Comparison of ENCODE assay signal across 18 cellular contexts in the genomic region with DNA sequence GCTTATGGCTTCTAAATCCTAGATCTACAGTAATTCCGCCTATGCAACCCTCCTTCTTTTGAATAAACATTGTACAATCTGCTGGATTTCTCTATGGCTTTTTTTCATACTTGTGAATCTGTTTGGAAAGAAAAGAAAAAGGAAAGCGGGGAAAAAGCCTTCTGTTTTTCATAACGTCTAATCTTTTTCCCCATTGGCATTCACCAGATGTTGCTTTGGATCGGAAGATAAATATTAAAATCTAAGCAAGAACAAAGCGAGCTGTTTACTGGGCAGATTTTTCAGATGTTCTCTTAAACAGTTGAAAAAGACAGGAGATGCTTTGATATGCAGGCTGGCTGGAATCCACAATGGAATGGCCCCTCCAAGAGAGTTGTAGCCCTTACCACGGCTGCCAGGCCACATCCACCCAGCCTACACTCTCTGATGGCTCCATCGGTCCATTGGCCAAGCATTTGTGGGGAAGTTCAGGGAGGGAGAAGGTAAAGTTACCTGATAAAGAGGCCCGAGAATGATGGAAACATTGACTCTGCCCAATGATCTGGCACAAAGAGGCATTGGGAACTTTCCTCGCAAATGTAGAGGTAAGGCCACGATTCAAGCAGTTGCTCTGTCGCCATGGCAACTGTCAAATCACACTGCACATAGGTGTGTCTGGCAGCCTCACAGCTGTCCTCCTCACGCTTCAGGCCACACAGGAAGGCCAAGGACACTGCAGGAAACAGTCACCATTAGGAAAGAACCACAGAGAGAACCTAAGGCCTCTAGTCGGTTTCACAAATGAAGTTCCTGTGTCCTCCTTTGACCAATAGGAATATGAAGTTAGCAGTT.
DNase-seq lines count a peak whose midpoint lies in the region; ATAC-seq and TF ChIP-seq lines count a peak whose summit lies in the region.
"Had no signal": no experiment of that assay in that cellular context is flagged by ENCODE, and none has a peak within 500 bp of the region (broad histone marks: within the 10 kb centered on the region; RNA-seq: fewer than 3 reads in every experiment).

No MANE protein-coding gene starts in this region.

- H3K4me1 Mint-ChIP-seq in H9 = peaks cover 21 to 28% of the 10 kb centered on the region in 2 experiments
- H3K4me1 Mint-ChIP-seq: stimulated activated effector memory CD8-positive, alpha-beta T cell treated with anti-CD3 and anti-CD28 coated beads, Interleukin-12 subunit alpha, Interleukin-12 subunit beta, amount 100 ng/mL, for 72 hours had no signal

- DNase-seq in BE2C (peak; percentile 32), H9 (peak; percentile 67), NCI-H748 (lab: John Stamatoyannopoulos, UW; ENCODE audit: unreplicated experiment) (peak; percentile 93), iPS DF 6.9 (ENCODE audit: low read depth, low spot score) (peak; percentile 43), nucleus accumbens (lab: John Stamatoyannopoulos, UW) (no peak), OCI-M2 (lab: John Stamatoyannopoulos, UW; ENCODE audit: unreplicated experiment) (no peak), NCI-H1092 (lab: John Stamatoyannopoulos, UW) (no peak), heart right ventricle (no peak)
- DNase-seq: ACHN; aorta; CD8-positive, alpha-beta T cell; erythroblast; kidney; MG63; SHP77 treated with DMSO at 0.1 percent for 48 hours; T-helper 9 cell; upper lobe of left lung had no signal

- H3K27ac Mint-ChIP-seq in H9 = peak overlapping the region in 1 of 3 experiments; percentile 66; a peak in 1 of 7 replicates
- H3K27ac Mint-ChIP-seq: CD8-positive, alpha-beta T cell; stimulated activated effector memory CD8-positive, alpha-beta T cell treated with anti-CD3 and anti-CD28 coated beads, Interleukin-12 subunit alpha, Interleukin-12 subunit beta, amount 100 ng/mL, for 72 hours had no signal

- H3T11ph ChIP-seq in H9 (ENCODE audit: low read length) = no peak overlapping the region

- no peaks in the 10 kb centered on the region for H4K20me1 ChIP-seq in H9 (ENCODE audit: control insufficient read depth, insufficient read depth, insufficient read length)

- H3K79me2 ChIP-seq in H9 (ENCODE audit: insufficient read depth, low read length) = no peaks in the 10 kb centered on the region

- no peak overlapping the region for H2AK5ac ChIP-seq in H9 (ENCODE audit: insufficient read length, low read length)

- H3K4me3 ChIP-seq in BE2C (ENCODE audit: low read depth, low read length) (no peak overlapping the region), iPS DF 6.9 (ENCODE audit: low read length) (no peak overlapping the region), heart right ventricle (no peak overlapping the region)
- H3K4me3 ChIP-seq: MG63, upper lobe of left lung had no signal

- H3K23ac ChIP-seq in H9 (ENCODE audit: insufficient read length, low read depth, low read length) = no peak overlapping the region

- H3K9me3 Mint-ChIP-seq in H9 = no peaks in the 10 kb centered on the region; a peak in 1 of 5 replicates
- H3K9me3 Mint-ChIP-seq: CD8-positive, alpha-beta T cell; stimulated activated effector memory CD8-positive, alpha-beta T cell treated with anti-CD3 and anti-CD28 coated beads, Interleukin-12 subunit alpha, Interleukin-12 subunit beta, amount 100 ng/mL, for 72 hours had no signal

- H3K27ac ChIP-seq in H9 (ENCODE audit: insufficient read length, low read depth, low read length) (no peak overlapping the region), iPS DF 6.9 (ENCODE audit: low read length) (no peak overlapping the region), heart right ventricle (no peak overlapping the region)
- H3K27ac ChIP-seq: upper lobe of left lung had no signal

- intact Hi-C loops in heart right ventricle (cut with DNase I) = loop anchor here in 1 of 10 donors (10.0 kb wide), 1 partner anchor 1202 kb away; a partner anchor contains a TSS

- no peak overlapping the region for H2BK20ac ChIP-seq in H9 (ENCODE audit: low read depth, low read length, poor library complexity, severe bottlenecking)

- H4K91ac ChIP-seq in H9 (ENCODE audit: insufficient read length, low read depth, low read length) = no peak overlapping the region

- H2BK15ac ChIP-seq in H9 (ENCODE audit: low read depth, low read length) = no peak overlapping the region

- H3K9me3 ChIP-seq in BE2C (no peaks in the 10 kb centered on the region), H9 (ENCODE audit: control insufficient read depth, low read depth, low read length) (no peaks in the 10 kb centered on the region), iPS DF 6.9 (ENCODE audit: control insufficient read depth, insufficient read depth, low read length) (no peaks in the 10 kb centered on the region), heart right ventricle (no peaks in the 10 kb centered on the region)
- H3K9me3 ChIP-seq: MG63, upper lobe of left lung had no signal

- no peak for TF ChIP-seq CTCF in BE2C (IDR thresholded peaks at IDR 0.05; ENCODE audit: low read depth, low read length)
- no peak for TF ChIP-seq CTCF in H9 (conservative IDR thresholded peaks at IDR 0.05)
- no peak for TF ChIP-seq CTCF in heart right ventricle (IDR thresholded peaks at IDR 0.05)

- WGBS in H9 (ENCODE audit: extremely low coverage, insufficient read length, low lambda C conversion rate) = no CpG with 5 or more reads among the region's 13 CpGs
- no CpG with 5 or more reads among the region's 13 CpGs for WGBS in iPS DF 6.9 (ENCODE audit: insufficient coverage, insufficient read length)
- WGBS in heart right ventricle, 2 donors = 63 to 65% methylated on average over 13 of the region's 13 CpGs

- H2BK120ac ChIP-seq in H9 (ENCODE audit: low read depth, low read length, poor library complexity, severe bottlenecking) = no peak overlapping the region

- H2AFZ ChIP-seq in H9 (ENCODE audit: low read length) = no peak overlapping the region

- H4K5ac ChIP-seq in H9 (ENCODE audit: insufficient read length, low read depth, low read length) = no peak overlapping the region

- H3K9ac ChIP-seq in H9 (ENCODE audit: extremely low read depth, insufficient read length, low read length) = no peak overlapping the region

- H3K27me3 ChIP-seq in BE2C = no peaks in the 10 kb centered on the region
- H3K27me3 ChIP-seq in H9 (ENCODE audit: insufficient read depth, low read length) = no peaks in the 10 kb centered on the region
- H3K27me3 ChIP-seq in iPS DF 6.9 (ENCODE audit: control insufficient read depth, insufficient read depth, low read length) = no peaks in the 10 kb centered on the region
- H3K27me3 ChIP-seq in heart right ventricle = peaks cover 0 to 24% (median 5%) of the 10 kb centered on the region in 7 donors
- H3K27me3 ChIP-seq: upper lobe of left lung had no signal

- peaks cover 1% of the 10 kb centered on the region; the same call in 1 of the 2 replicates for H3K27me3 Mint-ChIP-seq in H9 (ENCODE audit: low read depth)

- H3K4me3 Mint-ChIP-seq in H9 = no peak overlapping the region
- H3K4me3 Mint-ChIP-seq: CD8-positive, alpha-beta T cell; stimulated activated effector memory CD8-positive, alpha-beta T cell treated with anti-CD3 and anti-CD28 coated beads, Interleukin-12 subunit alpha, Interleukin-12 subunit beta, amount 100 ng/mL, for 72 hours had no signal

- no peak overlapping the region for H3K56ac ChIP-seq in H9 (ENCODE audit: insufficient read length, low read depth, low read length)

- no peaks in the 10 kb centered on the region for H3K36me3 ChIP-seq in BE2C
- H3K36me3 ChIP-seq in iPS DF 6.9 (ENCODE audit: control insufficient read depth, insufficient read depth, low read length) = no peaks in the 10 kb centered on the region
- no peaks in the 10 kb centered on the region for H3K36me3 ChIP-seq in heart right ventricle
- H3K36me3 ChIP-seq: MG63, upper lobe of left lung had no signal

- H3K4me1 ChIP-seq in BE2C = peaks cover 20% of the 10 kb centered on the region
- H3K4me1 ChIP-seq in H9 (ENCODE audit: insufficient read depth, low read length) = no peaks in the 10 kb centered on the region
- 0 out of 2 replicates have a peak, but pooled peaks cover 2% of the 10 kb centered on the region for H3K4me1 ChIP-seq in iPS DF 6.9 (ENCODE audit: control insufficient read depth, insufficient read depth, low read length)
- H3K4me1 ChIP-seq in heart right ventricle = no peaks in the 10 kb centered on the region
- H3K4me1 ChIP-seq: upper lobe of left lung had no signal

- no peaks in the 10 kb centered on the region for H3K79me1 ChIP-seq in H9 (ENCODE audit: insufficient read depth, low read depth, low read length, poor library complexity, severe bottlenecking)

- H2BK12ac ChIP-seq in H9 (ENCODE audit: insufficient read length, low read depth, low read length) = no peak overlapping the region

- H3K36me3 Mint-ChIP-seq in H9 (ENCODE audit: insufficient read depth in 1 of 3, low read depth in 3 of 3) = no peaks in the 10 kb centered on the region
- H3K36me3 Mint-ChIP-seq: CD8-positive, alpha-beta T cell; stimulated activated effector memory CD8-positive, alpha-beta T cell treated with anti-CD3 and anti-CD28 coated beads, Interleukin-12 subunit alpha, Interleukin-12 subunit beta, amount 100 ng/mL, for 72 hours had no signal

- H3K18ac ChIP-seq in H9 (ENCODE audit: insufficient read length, low read depth, low read length) = no peak overlapping the region

- H3K14ac ChIP-seq in H9 (ENCODE audit: insufficient read depth, low read length) = no peak overlapping the region

- H2BK5ac ChIP-seq in H9 (ENCODE audit: insufficient read length, low read length) = no peak overlapping the region

- no peak overlapping the region for H3K4me2 ChIP-seq in H9 (ENCODE audit: insufficient read depth, insufficient read length, low read length)

- ATAC-seq in heart right ventricle = no peak
- ATAC-seq: CD8-positive, alpha-beta T cell; stimulated activated effector memory CD8-positive, alpha-beta T cell treated with anti-CD3 and anti-CD28 coated beads, Interleukin-12 subunit alpha, Interleukin-12 subunit beta, amount 100 ng/mL, for 72 hours had no signal

- no peak overlapping the region for H3K4ac ChIP-seq in H9 (ENCODE audit: low read depth, low read length)

- H3K23me2 ChIP-seq in H9 (ENCODE audit: insufficient read length, low read depth, low read length, poor library complexity, severe bottlenecking) = no peaks in the 10 kb centered on the region

- no peak overlapping the region for H4K8ac ChIP-seq in H9 (replicated peaks; ENCODE audit: insufficient read length, low read depth, low read length)

Comparison
In these comparisons a context has a peak if more than half of its experiments do, and no peak if none do; other contexts are left out.
1. DNase-seq: peak in BE2C (single experiment), H9 (single experiment), NCI-H748 (single experiment) and iPS DF 6.9 (single experiment); none in nucleus accumbens (0 of 56), OCI-M2 (single experiment), NCI-H1092 (single experiment) and heart right ventricle (0 of 2).